7 cellular contexts compared by ENCODE assay signal in the genomic region with DNA sequence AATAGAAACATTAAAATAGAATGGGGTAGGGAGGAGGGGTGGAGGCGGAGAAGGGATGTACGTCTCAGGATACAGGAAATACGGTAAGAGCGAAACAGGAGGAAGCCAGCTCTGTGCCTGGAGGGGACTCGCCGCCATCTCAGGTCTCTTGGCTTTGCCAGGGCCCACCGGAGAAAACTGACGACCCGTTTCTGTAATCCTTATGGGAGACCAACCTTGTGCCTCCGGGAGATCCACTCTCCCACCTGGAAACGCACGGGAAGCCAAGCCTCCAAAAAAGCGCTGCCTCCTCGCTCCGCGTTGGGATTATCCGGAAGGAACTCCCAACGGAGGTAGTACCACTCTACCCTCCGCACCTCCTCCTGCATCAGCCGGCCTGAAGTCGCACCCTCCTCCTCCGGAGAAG. TPM values are rescaled to one million over a fixed set of nuclear protein-coding genes. Genes with fewer than 3 reads are reported as not detected.
DNase-seq lines count a peak whose midpoint lies in the region; FAIRE-seq and TF ChIP-seq lines count a peak whose summit lies in the region.

A gene with protein sequence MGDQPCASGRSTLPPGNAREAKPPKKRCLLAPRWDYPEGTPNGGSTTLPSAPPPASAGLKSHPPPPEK (plus strand): TSS at position 92 of the 406 bp plus-strand sequence. CDS start 111 bp downstream, at position 203.

- H3K79me2 ChIP-seq in keratinocyte (ENCODE audit: control insufficient read depth, insufficient read depth, low read length): peaks cover 33% of the 10 kb centered on the region

- no peaks in the 10 kb centered on the region for H3K9me1 ChIP-seq in keratinocyte (ENCODE audit: control insufficient read depth, extremely low read depth, insufficient read depth, low read length)

- no peaks in the 10 kb centered on the region for H4K20me1 ChIP-seq in keratinocyte (ENCODE audit: control insufficient read depth, extremely low read depth, insufficient read depth, low read length)

- H3K27me3 ChIP-seq in keratinocyte (ENCODE audit: control insufficient read depth, extremely low read depth, insufficient read depth, low read length) (no peaks in the 10 kb centered on the region), spleen (replicated peaks in 1 of 7) (peaks cover 0 to 11% (median 0%) of the 10 kb centered on the region in 7 donors)

- DNase-seq in HCEC 1CT: peak; percentile 47
- peak; percentile 37 for DNase-seq in MV-4-11 (lab: John Stamatoyannopoulos, UW)
- DNase-seq in T1000 (lab: John Stamatoyannopoulos, UW): peak; percentile 31
- peak; percentile 57 for DNase-seq in cerebellum (ENCODE audit: low spot score)
- no peak for DNase-seq in keratinocyte (ENCODE audit: low read depth, low spot score)
- no peak for DNase-seq in spleen

- FAIRE-seq in keratinocyte (lab: Jason Lieb, UNC): no peak

- no peaks in the 10 kb centered on the region for H3K36me3 ChIP-seq in keratinocyte (ENCODE audit: control insufficient read depth in 2 of 2, extremely low read depth in 1 of 2, insufficient read depth in 2 of 2, low read length in 2 of 2)
- H3K36me3 ChIP-seq in spleen: peaks cover 0 to 2% (median 0%) of the 10 kb centered on the region in 6 donors

- intact Hi-C loops in spleen (cut with DNase I; ENCODE audit: low total_unique reads): no loop called here

- TF ChIP-seq CTCF in GM12875 (IDR thresholded peaks at IDR 0.05; ENCODE audit: borderline replicate concordance, insufficient read depth, low read depth, low read length) (no peak), keratinocyte (optimal IDR thresholded peaks at IDR 0.05 in 1 of 3, IDR thresholded peaks at IDR 0.05 in 1 of 3, conservative IDR thresholded peaks at IDR 0.05 in 1 of 3; ENCODE audit: extremely low read depth in 1 of 3, insufficient read depth in 2 of 3, low read length in 3 of 3) (no peak), spleen (IDR thresholded peaks at IDR 0.05 in 8 of 11, conservative IDR thresholded peaks at IDR 0.05 in 3 of 11) (no peak)

- H3K4me2 ChIP-seq in keratinocyte (ENCODE audit: control insufficient read depth, extremely low read depth, insufficient read depth, low read depth, low read length): peak within 1 kb of the TSS; percentile 66

- H3K4me1 ChIP-seq in keratinocyte (ENCODE audit: control insufficient read depth, extremely low read depth, insufficient read depth, low read length) (no peaks in the 10 kb centered on the region), spleen (peaks cover 0 to 47% (median 14%) of the 10 kb centered on the region in 6 donors)

- peak within 1 kb of the TSS; percentile 71 for H3K9ac ChIP-seq in keratinocyte (ENCODE audit: control insufficient read depth, extremely low read depth, insufficient read depth, low read length)

- H3K9me3 ChIP-seq in keratinocyte (ENCODE audit: control insufficient read depth, low read depth, low read length) (no peaks in the 10 kb centered on the region), spleen (no peaks in the 10 kb centered on the region)

- peak within 1 kb of the TSS; percentile 74 for H3K27ac ChIP-seq in keratinocyte (ENCODE audit: control insufficient read depth, insufficient read depth, low read length)
- peak within 1 kb of the TSS; percentile 30 to 87 (median 82) for H3K27ac ChIP-seq in spleen

- dilution Hi-C loops in keratinocyte (cut with MboI; ENCODE audit: extremely low pct_ligation_motif_present, low sequenced_read_pairs): no loop called here

- H3K4me3 ChIP-seq in GM12875 (ENCODE audit: low read depth, low read length): peak within 1 kb of the TSS; percentile 86
- H3K4me3 ChIP-seq in keratinocyte (ENCODE audit: control insufficient read depth in 2 of 3, extremely low read depth in 1 of 3, insufficient read depth in 2 of 3, low read depth in 1 of 3, low read length in 3 of 3): peak within 1 kb of the TSS; percentile 54 to 86 (median 80)
- peak within 1 kb of the TSS; percentile 42 to 75 (median 52) for H3K4me3 ChIP-seq in spleen

- H2AFZ ChIP-seq in keratinocyte (ENCODE audit: control insufficient read depth, low read length): peak within 1 kb of the TSS; percentile 65

- no peak for TF ChIP-seq POLR2A in spleen (IDR thresholded peaks at IDR 0.05)

- WGBS in spleen, 5 donors: 0 to 16% (median 0%) methylated on average over 22 of the region's 22 CpGs

RNA-seq across cellular contexts. Expression of the gene that starts here (rescaled TPM):
- total RNA-seq in cerebellum: 16.3 TPM
- polyA plus RNA-seq in keratinocyte: 34.1 to 53.7 TPM (median 41.1 TPM) in 3 replicates
- 33.6 TPM for polyA plus RNA-seq in keratinocyte (2011; ENCODE audit: low read depth)
- 74.4 and 97.1 TPM in 2 replicates for polyA plus RNA-seq in keratinocyte (2011; cell fraction: cytosol; rRNA removed)
- polyA plus RNA-seq in keratinocyte (2011; cell fraction: nucleus; rRNA removed): 24.9 and 28.3 TPM in 2 replicates
- polyA plus RNA-seq in keratinocyte (2012; ENCODE audit: low replicate concordance): 61.9 and 76.8 TPM in 2 replicates
- 14.9 to 23.2 TPM (median 17.7 TPM) in 3 replicates for polyA minus RNA-seq in keratinocyte
- 38.0 TPM for polyA minus RNA-seq in keratinocyte (2011; cell fraction: cytosol; rRNA and poly(A)+ RNA removed)
- polyA minus RNA-seq in keratinocyte (2011; cell fraction: nucleus; rRNA and poly(A)+ RNA removed): 6.3 and 11.2 TPM in 2 replicates
- 10 to 100 TPM; 15.7 to 46.7 (median 30.9) TPM for total RNA-seq in spleen
- polyA plus RNA-seq in spleen: 10 to 100 TPM; 24.3 to 31.6 (median 27.9) TPM

Comparison
In these comparisons a context has a peak if more than half of its experiments do, and no peak if none do; other contexts are left out.
1. DNase-seq: peak in HCEC 1CT (single experiment), MV-4-11 (single experiment), T1000 (single experiment) and cerebellum (single experiment); none in keratinocyte (single experiment) and spleen (single experiment).
2. Peak in every context shown above with its lines, with median percentiles within 50 percentile points of each other: H3K4me3 ChIP-seq.